Comparison of ENCODE assay signal across 8 cellular contexts in the genomic region with DNA sequence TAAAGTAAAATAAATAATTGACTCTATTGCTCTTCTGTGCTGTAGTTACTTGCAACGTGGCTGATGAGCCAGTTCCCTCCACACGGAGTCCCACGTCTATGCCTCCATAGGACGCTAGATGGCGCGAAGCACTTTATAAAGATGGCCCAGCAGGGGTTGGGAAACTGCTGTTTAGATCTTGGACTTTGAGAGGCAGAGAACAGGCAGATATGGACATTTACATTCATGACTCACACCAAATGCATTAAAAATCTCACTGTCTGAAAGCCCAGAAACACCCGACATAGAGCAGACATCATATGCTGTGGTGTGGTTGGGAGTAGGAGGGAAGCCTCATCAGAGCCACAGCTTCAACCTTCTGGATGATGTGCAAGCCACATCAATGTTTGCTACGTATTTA.
DNase-seq lines count a peak whose midpoint lies in the region; ATAC-seq, FAIRE-seq and TF ChIP-seq lines count a peak whose summit lies in the region.

No MANE protein-coding gene starts in this region.

- H3K79me2 ChIP-seq in SU-DHL-6 (ENCODE audit: insufficient read depth, low read length): no peaks in the 10 kb centered on the region

- no peaks in the 10 kb centered on the region for H3K27me3 ChIP-seq in SU-DHL-6 (ENCODE audit: low read length)
- H3K27me3 ChIP-seq in breast epithelium: no peaks in the 10 kb centered on the region

- H3K36me3 ChIP-seq in SU-DHL-6 (ENCODE audit: low read length) (no peaks in the 10 kb centered on the region), breast epithelium (no peaks in the 10 kb centered on the region)

- intact Hi-C loops in breast epithelium (cut with DNase I; ENCODE audit: low total_unique reads): loop anchor here (10.0 kb wide), 1 partner anchor 1556 kb away; no protein-coding TSS in a partner anchor

- no peak overlapping the region for H3K9ac ChIP-seq in SU-DHL-6 (ENCODE audit: low read length)

- H3K4me1 ChIP-seq in breast epithelium: no peaks in the 10 kb centered on the region

- H3K4me3 ChIP-seq in SU-DHL-6 (ENCODE audit: insufficient read depth, low read length, poor library complexity, severe bottlenecking): no peak overlapping the region
- H3K4me3 ChIP-seq in breast epithelium: peak overlapping the region; percentile 8 to 25 (median 10)

- H3F3A ChIP-seq in SU-DHL-6 (ENCODE audit: insufficient read depth): no peaks in the 10 kb centered on the region

- FAIRE-seq in islet of Langerhans (lab: Jason Lieb, UNC): peak; percentile 99

- DNase-seq in AG09319 (ENCODE audit: extremely low read depth, low read depth) (peak; percentile 54), NCI-H146 (lab: John Stamatoyannopoulos, UW) (peak; percentile 77), breast epithelium (ENCODE audit: low spot score in 2 of 2) (peak in 1 of 2 donors; percentile 52)
- peak; percentile 45 for DNase-seq in stimulated activated CD4-positive, alpha-beta T cell treated with anti-CD3 and anti-CD28 coated beads, Interleukin-1b, Interleukin-23, amount 100 ng/mL, for 48 hours

- TF ChIP-seq CTCF in AG09319 (IDR thresholded peaks at IDR 0.05; ENCODE audit: low read depth, low read length) (peak; percentile 94), SU-DHL-6 (IDR thresholded peaks at IDR 0.05; ENCODE audit: insufficient read depth, low read length, poor library complexity, severe bottlenecking) (peak; percentile 89), breast epithelium (IDR thresholded peaks at IDR 0.05) (peak; percentile 57 to 73 (median 69))

- H3K4me2 ChIP-seq in SU-DHL-6 (ENCODE audit: low read depth, low read length, poor library complexity, severe bottlenecking): no peak overlapping the region

- H3K9me2 ChIP-seq in SU-DHL-6 (replicated peaks; ENCODE audit: insufficient read depth, low read length): no peaks in the 10 kb centered on the region

- H4K20me1 ChIP-seq in SU-DHL-6 (ENCODE audit: low read depth, low read length): no peaks in the 10 kb centered on the region

- H2AFZ ChIP-seq in SU-DHL-6 (ENCODE audit: low read depth, low read length, severe bottlenecking): no peak overlapping the region

- H3K27ac ChIP-seq in SU-DHL-6 (ENCODE audit: low read depth, low read length) (no peak overlapping the region), breast epithelium (no peak overlapping the region)

- H3K9me3 ChIP-seq in SU-DHL-6 (ENCODE audit: insufficient read depth, low read length): no peaks in the 10 kb centered on the region
- no peaks in the 10 kb centered on the region for H3K9me3 ChIP-seq in breast epithelium

- ATAC-seq in GM18520 (IDR thresholded peaks at IDR 0.05; ENCODE audit: unreplicated experiment) (peak; percentile 91), HG02973 (IDR thresholded peaks at IDR 0.05; ENCODE audit: unreplicated experiment) (peak; percentile 98)

- no peak for TF ChIP-seq POLR2A in breast epithelium (IDR thresholded peaks at IDR 0.05)
